In genomic region chr16:87909203-87909935, GRCh38 we compare ENCODE assay signal across 8 cellular contexts. TPM values are rescaled to one million over a fixed set of nuclear protein-coding genes. Genes with fewer than 3 reads are reported as not detected.
DNase-seq lines count a peak whose midpoint lies in the region; ATAC-seq and TF ChIP-seq lines count a peak whose summit lies in the region.
"Not testable (repeated sequence)": the region's sequence is repeated elsewhere in the genome, so short reads cannot be mapped to it uniquely, and the experiment has no call there.

No MANE protein-coding gene starts in this region.

- H3K36me3 ChIP-seq in Peyer's patch: not testable (repeated sequence)

- H3K27ac ChIP-seq in Peyer's patch: not testable (repeated sequence)

- DNase-seq in DMS 273 (lab: John Stamatoyannopoulos, UW; ENCODE audit: unreplicated experiment) (peak; percentile 88), Peyer's patch (peak; percentile 73 to 89 (median 83)), mucosa of gallbladder (ENCODE audit: low spot score) (peak; percentile 75)
- DNase-seq in Jurkat, Clone E6-1 (ENCODE audit: low read depth, low spot score): peak; percentile 61
- peak; percentile 86 for DNase-seq in activated T-cell treated with anti-CD3 and anti-CD28 coated beads, Interleukin-2, amount 50 U/mL, for 1 hour
- not testable (repeated sequence) for DNase-seq in epithelial cell of proximal tubule (ENCODE audit: low read depth)
- DNase-seq in stimulated activated CD8-positive, alpha-beta memory T cell treated with anti-CD3 and anti-CD28 coated beads, Interleukin-7, amount 100 ng/mL, for 1 hour (ENCODE audit: low read depth in 2 of 2): peak; percentile 66 to 68

- not testable (repeated sequence) for H3K4me1 ChIP-seq in Peyer's patch

- H3K9me3 ChIP-seq in Peyer's patch: not testable (repeated sequence)

- not testable (repeated sequence) for TF ChIP-seq POLR2A in Peyer's patch (IDR thresholded peaks at IDR 0.05)

- not testable (repeated sequence) for H3K27me3 ChIP-seq in Peyer's patch

- not testable (repeated sequence) for H3K4me3 ChIP-seq in Jurkat, Clone E6-1 (ENCODE audit: low read length); Peyer's patch; epithelial cell of proximal tubule (ENCODE audit: low read depth, low read length)

- TF ChIP-seq CTCF in Peyer's patch (IDR thresholded peaks at IDR 0.05) (peak; percentile 85 to 90 (median 86)), epithelial cell of proximal tubule (conservative IDR thresholded peaks at IDR 0.05; ENCODE audit: low read depth, low read length) (peak; percentile 79)

- peak; percentile 86 for ATAC-seq in GM21576 (IDR thresholded peaks at IDR 0.05; ENCODE audit: unreplicated experiment)

RNA-seq across cellular contexts. Expression of gene CA5A, which starts 27.0 kb away (rescaled TPM):
- polyA plus RNA-seq in Jurkat, Clone E6-1 (2012; ENCODE audit: insufficient read depth, insufficient read length): not detected
- total RNA-seq in Peyer's patch (not detected), epithelial cell of proximal tubule (not detected in 2 replicates), mucosa of gallbladder (0.14 TPM)

RNA-seq across cellular contexts. Expression of gene SLC7A5, which starts 40.1 kb away (rescaled TPM):
- 127 TPM for polyA plus RNA-seq in Jurkat, Clone E6-1 (2012; ENCODE audit: insufficient read depth, insufficient read length)
- total RNA-seq in Peyer's patch (1 to 10 TPM; 3.2 to 4.7 (median 3.9) TPM), epithelial cell of proximal tubule (55.1 and 182 TPM in 2 replicates), mucosa of gallbladder (9.4 TPM)

RNA-seq across cellular contexts. Expression of gene BANP, which starts 41.9 kb away (rescaled TPM):
- 15.2 TPM for polyA plus RNA-seq in Jurkat, Clone E6-1 (2012; ENCODE audit: insufficient read depth, insufficient read length)
- total RNA-seq in Peyer's patch (100 to 1,000 TPM in 1 of 4 donors, 10 to 100 TPM in 3; 27.6 to 113 (median 42.7) TPM), epithelial cell of proximal tubule (17.6 and 23.4 TPM in 2 replicates), mucosa of gallbladder (31.7 TPM)
